1 cellular context compared by ENCODE assay signal in the genomic region with DNA sequence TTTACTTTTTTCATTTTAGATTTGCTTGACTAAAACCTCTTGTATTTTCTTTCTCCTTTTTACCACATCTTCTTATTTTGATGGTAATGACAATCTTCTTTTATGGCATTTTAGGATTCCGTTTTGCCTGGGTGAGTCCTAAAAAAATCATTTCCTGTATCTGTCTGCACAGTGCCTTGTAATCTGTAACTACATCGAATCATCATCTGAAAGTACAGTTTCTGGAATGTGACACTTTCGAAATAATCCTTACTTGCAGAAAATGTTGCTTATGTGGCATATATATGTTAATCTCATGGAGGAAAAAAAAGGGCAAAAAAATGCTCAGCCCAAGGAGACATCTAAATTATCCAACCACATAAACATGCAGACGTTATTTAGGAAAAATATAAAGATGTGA.
TF ChIP-seq lines count a peak whose summit lies in the region.

No MANE protein-coding gene starts in this region.

TF ChIP-seq in IMR-90, 13 proteins besides CTCF, POLR2A, EP300 and RAD21:
- 0 out of 2 replicates have a peak, but pooled peaks have one; percentile 20 for TF ChIP-seq RFX5 (IDR thresholded peaks at IDR 0.05; ENCODE audit: low read depth, low read length)
- TF ChIP-seq SMC3 (IDR thresholded peaks at IDR 0.05; ENCODE audit: low read depth, low read length), result no peak
- peak; percentile 66 for TF ChIP-seq MAFK (IDR thresholded peaks at IDR 0.05; ENCODE audit: low read depth, low read length)
